13 cellular contexts compared by ENCODE assay signal in the genomic region with DNA sequence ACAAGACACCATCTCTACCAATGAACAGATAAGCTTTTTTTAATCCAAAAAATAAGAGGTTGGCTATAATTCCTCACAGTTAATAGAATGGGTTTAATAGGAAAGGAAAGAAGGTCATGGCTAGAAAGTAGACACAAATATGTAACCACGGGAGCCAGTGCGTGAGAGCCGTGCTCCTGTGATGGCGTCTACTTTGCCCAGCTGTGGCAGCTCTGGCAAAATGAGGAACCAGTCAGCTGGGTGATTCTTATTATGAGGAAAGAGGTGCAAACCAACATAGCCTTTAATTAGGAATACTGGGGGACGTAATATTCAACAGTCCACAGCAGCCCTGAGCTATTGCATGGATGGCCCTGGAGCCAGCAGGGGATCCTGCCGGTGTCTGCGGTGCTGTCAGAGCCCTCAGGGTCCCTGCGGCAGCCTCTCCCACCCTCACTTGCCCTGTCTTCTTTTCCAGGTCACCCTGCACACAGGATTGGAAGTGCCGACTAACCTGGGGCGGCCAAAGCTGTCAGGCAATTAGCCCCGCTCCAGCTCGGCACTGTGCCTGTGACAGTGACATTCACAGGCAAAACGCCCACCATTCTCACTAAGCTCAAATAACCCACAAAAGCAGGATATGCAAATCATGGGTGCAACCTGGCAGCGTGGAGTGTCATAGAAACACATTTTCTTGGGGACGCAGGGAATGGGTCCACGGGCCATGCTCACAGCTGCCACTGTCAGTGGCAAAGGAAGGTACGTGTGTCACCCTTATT. TPM values are rescaled to one million over a fixed set of nuclear protein-coding genes. Genes with fewer than 3 reads are reported as not detected.
DNase-seq lines count a peak whose midpoint lies in the region; ATAC-seq lines count a peak whose summit lies in the region.
"Had no signal": no experiment of that assay in that cellular context is flagged by ENCODE, and none has a peak within 500 bp of the region (broad histone marks: within the 10 kb centered on the region; RNA-seq: fewer than 3 reads in every experiment).

No MANE protein-coding gene starts in this region.

- H3K9me3 Mint-ChIP-seq in activated CD4-positive, alpha-beta T cell treated with anti-CD3 and anti-CD28 coated beads for 36 hours (ENCODE audit: low read depth): no peaks in the 10 kb centered on the region
- H3K9me3 Mint-ChIP-seq in stimulated activated naive B cell treated with anti-CD40 and anti-IgM and Interleukin-4, amounts not matched to agents 10 μg/mL and 1 μg/mL and 100 μg/mL, for 72 hours: no peaks in the 10 kb centered on the region

- H3K4me3 Mint-ChIP-seq in activated CD4-positive, alpha-beta T cell treated with anti-CD3 and anti-CD28 coated beads for 36 hours: no peak overlapping the region
- peak overlapping the region; percentile 77 to 79 for H3K4me3 Mint-ChIP-seq in stimulated activated naive B cell treated with anti-CD40 and anti-IgM and Interleukin-4, amounts not matched to agents 10 μg/mL and 1 μg/mL and 100 μg/mL, for 72 hours

- DNase-seq in activated CD4-positive, alpha-beta T cell treated with anti-CD3 and anti-CD28 coated beads for 36 hours: peak; percentile 18
- DNase-seq in activated CD4-positive, alpha-beta T cell treated with anti-CD3 and anti-CD28 coated beads, Interleukin-2, amount 50 U/mL, for 4 hours: no peak
- DNase-seq in RPMI8226 (peak; percentile 43), COLO668 (lab: John Stamatoyannopoulos, UW; ENCODE audit: unreplicated experiment) (no peak), NCI-H187 treated with DMSO at 0.1 percent for 48 hours (lab: John Stamatoyannopoulos, UW) (no peak)
- peak; percentile 50 for DNase-seq in stimulated activated naive B cell treated with anti-CD40 and anti-IgM and Interleukin-4, amounts not matched to agents 10 μg/mL and 1 μg/mL and 100 μg/mL, for 72 hours
- DNase-seq: activated naive CD4-positive, alpha-beta T cell treated with Interleukin-2 at 50 U/mL for 16 hours; lower lobe of right lung; NCI-H1417; upper lobe of right lung had no signal

- POLR2A ChIA-PET in activated CD4-positive, alpha-beta T cell treated with anti-CD3 and anti-CD28 coated beads for 36 hours (lab: Charles Lee): interaction anchor here (0.5 kb wide), 1 partner anchor 26 kb away, joined by 5 read pairs; no protein-coding TSS in a partner anchor

- H3K27ac Mint-ChIP-seq in activated CD4-positive, alpha-beta T cell treated with anti-CD3 and anti-CD28 coated beads for 36 hours: no peak overlapping the region
- peak overlapping the region; percentile 92 for H3K27ac Mint-ChIP-seq in stimulated activated naive B cell treated with anti-CD40 and anti-IgM and Interleukin-4, amounts not matched to agents 10 μg/mL and 1 μg/mL and 100 μg/mL, for 72 hours

- intact Hi-C loops in activated CD4-positive, alpha-beta T cell treated with anti-CD3 and anti-CD28 coated beads for 36 hours (cut with DNase I, micrococcal nuclease): loop anchor here in 1 of 2 experiments (10.0 kb wide), 1 partner anchor 570 kb away; a partner anchor contains a TSS

- H3K4me1 Mint-ChIP-seq in activated CD4-positive, alpha-beta T cell treated with anti-CD3 and anti-CD28 coated beads for 36 hours: peaks cover 8% of the 10 kb centered on the region
- peaks cover 23 to 43% of the 10 kb centered on the region in 2 donors for H3K4me1 Mint-ChIP-seq in stimulated activated naive B cell treated with anti-CD40 and anti-IgM and Interleukin-4, amounts not matched to agents 10 μg/mL and 1 μg/mL and 100 μg/mL, for 72 hours

- H3K27me3 Mint-ChIP-seq in activated CD4-positive, alpha-beta T cell treated with anti-CD3 and anti-CD28 coated beads for 36 hours: no peaks in the 10 kb centered on the region
- H3K27me3 Mint-ChIP-seq in stimulated activated naive B cell treated with anti-CD40 and anti-IgM and Interleukin-4, amounts not matched to agents 10 μg/mL and 1 μg/mL and 100 μg/mL, for 72 hours: no peaks in the 10 kb centered on the region

- ATAC-seq in activated CD4-positive, alpha-beta T cell treated with anti-CD3 and anti-CD28 coated beads for 36 hours: no peak
- ATAC-seq in HG02852 (IDR thresholded peaks at IDR 0.05; ENCODE audit: unreplicated experiment) (peak; percentile 34), GM18858 (IDR thresholded peaks at IDR 0.05; ENCODE audit: unreplicated experiment) (no peak)
- ATAC-seq in stimulated activated naive B cell treated with anti-CD40 and anti-IgM and Interleukin-4, amounts not matched to agents 10 μg/mL and 1 μg/mL and 100 μg/mL, for 72 hours (replicated peaks): peak; percentile 73 to 78
- ATAC-seq: lower lobe of right lung, upper lobe of right lung had no signal

- no peaks in the 10 kb centered on the region for H3K36me3 Mint-ChIP-seq in activated CD4-positive, alpha-beta T cell treated with anti-CD3 and anti-CD28 coated beads for 36 hours (ENCODE audit: low read depth)
- H3K36me3 Mint-ChIP-seq in stimulated activated naive B cell treated with anti-CD40 and anti-IgM and Interleukin-4, amounts not matched to agents 10 μg/mL and 1 μg/mL and 100 μg/mL, for 72 hours: peaks cover 0 to 3% of the 10 kb centered on the region in 2 donors

- CTCF ChIA-PET in activated CD4-positive, alpha-beta T cell treated with anti-CD3 and anti-CD28 coated beads for 36 hours (lab: Charles Lee): interaction anchor here (0.5 to 1.5 kb wide), 4 partner anchors 8 to 203 kb away, joined by 3 to 4 read pairs (median 4); no protein-coding TSS in a partner anchor

RNA-seq across cellular contexts. Expression of a gene that starts 25.9 kb away (rescaled TPM):
- 10 to 100 TPM; 58.0 to 62.0 TPM for total RNA-seq in activated CD4-positive, alpha-beta T cell treated with anti-CD3 and anti-CD28 coated beads for 36 hours

RNA-seq across cellular contexts. Expression of a gene that starts 53.2 kb away (rescaled TPM):
- total RNA-seq in activated CD4-positive, alpha-beta T cell treated with anti-CD3 and anti-CD28 coated beads for 36 hours: not detected
- total RNA-seq: lower lobe of right lung; T-helper 1 cell treated with Interleukin-12 subunit alpha and Interleukin-12 subunit beta and Interleukin-4 antibody, amounts not matched to agents 30 ng/mL and 1 ng/mL, for 36 hours; upper lobe of right lung had no signal

Comparison
In these comparisons a context has a peak if more than half of its experiments do, and no peak if none do; other contexts are left out.
1. DNase-seq: peak in activated CD4-positive, alpha-beta T cell treated with anti-CD3 and anti-CD28 coated beads for 36 hours (single experiment), RPMI8226 (single experiment) and stimulated activated naive B cell treated with anti-CD40 and anti-IgM and Interleukin-4, amounts not matched to agents 10 μg/mL and 1 μg/mL and 100 μg/mL, for 72 hours (single experiment); none in activated CD4-positive, alpha-beta T cell treated with anti-CD3 and anti-CD28 coated beads, Interleukin-2, amount 50 U/mL, for 4 hours (0 of 2), COLO668 (single experiment) and NCI-H187 treated with DMSO at 0.1 percent for 48 hours (single experiment).
2. ATAC-seq: peak in HG02852 (single experiment) and stimulated activated naive B cell treated with anti-CD40 and anti-IgM and Interleukin-4, amounts not matched to agents 10 μg/mL and 1 μg/mL and 100 μg/mL, for 72 hours (2 of 2); none in activated CD4-positive, alpha-beta T cell treated with anti-CD3 and anti-CD28 coated beads for 36 hours (single experiment) and GM18858 (single experiment).